Comparison of ENCODE assay signal across 11 cellular contexts in the genomic region with DNA sequence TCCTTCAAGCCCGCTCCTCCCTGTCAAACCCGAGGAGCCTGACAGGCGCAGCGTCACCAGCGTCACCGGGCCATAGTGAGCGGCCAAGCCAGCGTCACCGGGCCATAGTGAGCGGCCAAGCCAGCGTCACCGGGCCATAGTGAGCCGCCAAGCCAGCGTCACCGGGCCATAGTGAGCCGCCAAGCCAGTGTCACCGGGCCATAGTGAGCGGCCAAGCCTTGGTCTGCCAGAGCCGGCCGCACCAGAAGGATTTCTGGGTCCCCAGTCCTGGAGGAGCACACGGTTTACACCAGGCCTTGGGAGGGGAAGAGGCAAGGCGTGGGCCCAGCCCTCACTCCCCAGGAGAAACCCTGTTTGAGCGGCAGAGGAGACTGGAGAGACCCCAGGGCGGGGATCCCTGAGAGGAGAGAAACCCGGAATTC. TPM values are rescaled to one million over a fixed set of nuclear protein-coding genes. Genes with fewer than 3 reads are reported as not detected.
DNase-seq lines count a peak whose midpoint lies in the region; ATAC-seq and TF ChIP-seq lines count a peak whose summit lies in the region.
"Had no signal": no experiment of that assay in that cellular context is flagged by ENCODE, and none has a peak within 500 bp of the region (broad histone marks: within the 10 kb centered on the region; RNA-seq: fewer than 3 reads in every experiment).

No MANE protein-coding gene starts in this region.

- H3K4me1 ChIP-seq in heart right ventricle (peaks cover 16 to 66% (median 44%) of the 10 kb centered on the region in 9 donors), parathyroid adenoma (no peaks in the 10 kb centered on the region), aorta (ENCODE audit: control insufficient read depth in 1 of 2, insufficient read depth in 2 of 2, low read length in 2 of 2) (no peaks in the 10 kb centered on the region)

- H3K36me3 Mint-ChIP-seq in nephron progenitor cell (ENCODE audit: low read depth), result no peaks in the 10 kb centered on the region
- H3K36me3 Mint-ChIP-seq: naive thymus-derived CD4-positive, alpha-beta T cell had no signal

- no peak overlapping the region for H3K4me3 Mint-ChIP-seq in nephron progenitor cell
- H3K4me3 Mint-ChIP-seq: naive thymus-derived CD4-positive, alpha-beta T cell had no signal

- H3K36me3 ChIP-seq in heart right ventricle (no peaks in the 10 kb centered on the region), parathyroid adenoma (ENCODE audit: control insufficient read depth, insufficient read depth, low read length) (no peaks in the 10 kb centered on the region), aorta (ENCODE audit: control insufficient read depth in 1 of 2, insufficient read depth in 2 of 2, low read length in 1 of 2) (no peaks in the 10 kb centered on the region)

- H3K27ac ChIP-seq in heart right ventricle (peak overlapping the region; percentile 85 to 99 (median 95)), parathyroid adenoma (peak overlapping the region; percentile 73), aorta (ENCODE audit: low read depth in 1 of 2, low read length in 2 of 2) (peak overlapping the region; percentile 86 to 96)

- DNase-seq in Right ventricle myocardium inferior (ENCODE audit: missing footprints) (peak; percentile 47), cardiac septum (ENCODE audit: low spot score) (no peak), heart right ventricle (no peak), aorta (no peak), NCI-H1105 treated with DMSO at 0.1 percent for 48 hours (lab: John Stamatoyannopoulos, UW) (no peak), nephron progenitor cell (no peak)
- DNase-seq in activated T-cell treated with anti-CD3 and anti-CD28 coated beads, Interleukin-2, amount 50 U/mL, for 1 hour, result no peak
- DNase-seq: naive thymus-derived CD4-positive, alpha-beta T cell; stimulated activated CD4-positive, alpha-beta T cell treated with anti-CD3 and anti-CD28 coated beads, Interleukin-2, amount 100 ng/mL, for 24 hours; stimulated activated naive CD8-positive, alpha-beta T cell treated with anti-CD3 and anti-CD28 coated beads, Interleukin-15, Interleukin-2, amounts not matched to agents 100 U/mL and 50 U/mL, for 24 hours had no signal

- no peak overlapping the region for H3K9ac ChIP-seq in parathyroid adenoma

- 80 to 86% methylated on average over 25 of the region's 25 CpGs for WGBS in heart right ventricle, 2 donors
- WGBS in aorta, 2 donors, result 94 to 97% methylated on average over 25 of the region's 25 CpGs

- H3K79me2 ChIP-seq in parathyroid adenoma, result no peaks in the 10 kb centered on the region

- H3K27me3 ChIP-seq in heart right ventricle, result no peaks in the 10 kb centered on the region
- no peaks in the 10 kb centered on the region for H3K27me3 ChIP-seq in parathyroid adenoma (ENCODE audit: control insufficient read depth, insufficient read depth, low read length)
- H3K27me3 ChIP-seq in aorta (ENCODE audit: control insufficient read depth in 1 of 2, insufficient read depth in 2 of 2, low read length in 1 of 2), result no peaks in the 10 kb centered on the region

- H3K9me3 Mint-ChIP-seq in nephron progenitor cell, result no peaks in the 10 kb centered on the region
- H3K9me3 Mint-ChIP-seq: naive thymus-derived CD4-positive, alpha-beta T cell had no signal

- intact Hi-C loops in Right ventricle myocardium inferior (cut with DNase I), result loop anchor here (2.0 kb wide), 2 partner anchors 40 to 46 kb away; a partner anchor contains a TSS
- intact Hi-C loops in cardiac septum (cut with DNase I), result loop anchor here (2.0 kb wide), 2 partner anchors 46 to 62 kb away; no protein-coding TSS in a partner anchor
- intact Hi-C loops in heart right ventricle (cut with DNase I), result loop anchor here in 1 of 10 donors (2.0 kb wide), 2 partner anchors 46 to 62 kb away; no protein-coding TSS in a partner anchor
- intact Hi-C loops in aorta (cut with DNase I), result no loop called here

- peaks cover 60% of the 10 kb centered on the region for H3K4me1 Mint-ChIP-seq in nephron progenitor cell

- H3K4me2 ChIP-seq in parathyroid adenoma (ENCODE audit: low read length), result no peak overlapping the region

- TF ChIP-seq CTCF in heart right ventricle (IDR thresholded peaks at IDR 0.05), result no peak
- no peak for TF ChIP-seq CTCF in parathyroid adenoma (IDR thresholded peaks at IDR 0.05)
- no peak for TF ChIP-seq CTCF in nephron progenitor cell (IDR thresholded peaks at IDR 0.05)

- no peak overlapping the region for H3K27ac Mint-ChIP-seq in nephron progenitor cell

- H3K9me3 ChIP-seq in heart right ventricle, result no peaks in the 10 kb centered on the region
- H3K9me3 ChIP-seq in parathyroid adenoma (ENCODE audit: control insufficient read depth, low read length), result no peaks in the 10 kb centered on the region
- H3K9me3 ChIP-seq in aorta (ENCODE audit: control insufficient read depth, low read length), result no peaks in the 10 kb centered on the region

- ATAC-seq in Right ventricle myocardium inferior, result no peak
- ATAC-seq in heart right ventricle, result peak in 1 of 8 donors; percentile 1
- ATAC-seq in aorta (ENCODE audit: low FRiP score), result peak; percentile 0
- ATAC-seq: naive thymus-derived CD4-positive, alpha-beta T cell; stimulated activated naive CD8-positive, alpha-beta T cell treated with anti-CD3 and anti-CD28 coated beads, Interleukin-15, Interleukin-2, amounts not matched to agents 100 U/mL and 50 U/mL, for 24 hours had no signal

- H3K4me3 ChIP-seq in heart right ventricle (no peak overlapping the region), parathyroid adenoma (ENCODE audit: low read depth, low read length) (no peak overlapping the region), aorta (ENCODE audit: low read length in 2 of 2) (no peak overlapping the region)

- H3K27me3 Mint-ChIP-seq in nephron progenitor cell (ENCODE audit: low read depth, poor library complexity), result peaks cover 22% of the 10 kb centered on the region

- H2AFZ ChIP-seq in parathyroid adenoma, result no peak overlapping the region

RNA-seq across cellular contexts. Expression of a gene that starts 39.8 kb away (rescaled TPM):
- total RNA-seq in Right ventricle myocardium inferior (51.6 TPM), cardiac septum (77.0 TPM), heart right ventricle (10 to 100 TPM; 33.7 to 87.1 (median 48.8) TPM), aorta (100 to 1,000 TPM; 289 to 301 TPM)
- polyA plus RNA-seq in heart right ventricle (10 to 100 TPM; 63.1 to 70.6 TPM), aorta (100 to 1,000 TPM in 1 of 2 donors, 10 to 100 TPM in 1; 97.3 to 963 TPM)

Comparison
In these comparisons a context has a peak if more than half of its experiments do, and no peak if none do; other contexts are left out.
1. intact Hi-C loops: an anchor here in Right ventricle myocardium inferior (2.0 kb wide) and cardiac septum (2.0 kb wide); none called in aorta.